8 cellular contexts compared by ENCODE assay signal in genomic region chr15:40115670-40116093, GRCh38. TPM values are rescaled to one million over a fixed set of nuclear protein-coding genes. Genes with fewer than 3 reads are reported as not detected.
DNase-seq lines count a peak whose midpoint lies in the region; ATAC-seq and TF ChIP-seq lines count a peak whose summit lies in the region.

No MANE protein-coding gene starts in this region.

- no peaks in the 10 kb centered on the region for H3K27me3 ChIP-seq in RWPE2 (ENCODE audit: insufficient read depth, poor library complexity, severe bottlenecking)

- CTCF ChIA-PET in Calu3 (lab: Charles Lee) = interaction anchor here (1.5 kb wide), 1 partner anchor 9 kb away, joined by 3 read pairs; no protein-coding TSS in a partner anchor

- H3K4me1 ChIP-seq in RWPE2 (ENCODE audit: insufficient read depth, poor library complexity, severe bottlenecking) = no peaks in the 10 kb centered on the region

- no TSS peak for BruUV-seq in Calu3 (replicated peaks; lab: Mats Ljungman, UMichigan)

- H3K4me1 Mint-ChIP-seq in Calu3 (ENCODE audit: low read depth, unreplicated experiment) = peaks cover 17% of the 10 kb centered on the region

- DNase-seq in Calu3 = peak; percentile 42
- DNase-seq in GM19240 (ENCODE audit: insufficient read length, low spot score) = peak; percentile 82
- DNase-seq in RWPE2 (ENCODE audit: low spot score) = no peak
- DNase-seq in fibroblast of pulmonary artery (ENCODE audit: low read depth) = peak; percentile 32
- DNase-seq in stimulated activated naive CD8-positive, alpha-beta T cell treated with anti-CD3 and anti-CD28 coated beads, Interleukin-15, Interleukin-2, amounts not matched to agents 100 U/mL and 50 U/mL, for 24 hours = peak; percentile 63
- DNase-seq in NCI-H82 (lab: John Stamatoyannopoulos, UW) = no peak
- DNase-seq in LoVo (ENCODE audit: low spot score) = no peak

- no peak overlapping the region for H3K27ac ChIP-seq in RWPE2 (ENCODE audit: poor library complexity, severe bottlenecking)

- intact Hi-C loops in Calu3 (cut with micrococcal nuclease; ENCODE audit: unreplicated experiment) = no loop called here

- TF ChIP-seq CTCF in Calu3 (IDR thresholded peaks at IDR 0.05; ENCODE audit: unreplicated experiment) (no peak), RWPE2 (IDR thresholded peaks at IDR 0.05; ENCODE audit: poor library complexity, severe bottlenecking) (no peak), fibroblast of pulmonary artery (IDR thresholded peaks at IDR 0.05; ENCODE audit: low read length, missing control alignments) (no peak)

- H3K4me3 Mint-ChIP-seq in Calu3 (ENCODE audit: low read depth, unreplicated experiment) = no peak overlapping the region

- H3K36me3 Mint-ChIP-seq in Calu3 (ENCODE audit: insufficient read depth, unreplicated experiment) = no peaks in the 10 kb centered on the region

- H3K36me3 ChIP-seq in RWPE2 (ENCODE audit: low read depth) = no peaks in the 10 kb centered on the region

- no peaks in the 10 kb centered on the region for H3K9me3 Mint-ChIP-seq in Calu3 (ENCODE audit: low read depth, unreplicated experiment)

- H3K27me3 Mint-ChIP-seq in Calu3 (ENCODE audit: unreplicated experiment) = no peaks in the 10 kb centered on the region

- ATAC-seq in HG03135 (IDR thresholded peaks at IDR 0.05; ENCODE audit: unreplicated experiment) = peak; percentile 83
- ATAC-seq in RWPE2 (ENCODE audit: low read depth) = peak; percentile 61
- ATAC-seq in stimulated activated naive CD8-positive, alpha-beta T cell treated with anti-CD3 and anti-CD28 coated beads, Interleukin-15, Interleukin-2, amounts not matched to agents 100 U/mL and 50 U/mL, for 24 hours = peak; percentile 85

- no peaks in the 10 kb centered on the region for H3K9me3 ChIP-seq in RWPE2 (ENCODE audit: severe bottlenecking)

- H3K4me3 ChIP-seq in RWPE2 (ENCODE audit: severe bottlenecking) (no peak overlapping the region), fibroblast of pulmonary artery (replicated peaks; ENCODE audit: low read depth, low read length) (no peak overlapping the region)

- peak overlapping the region; percentile 24 for H3K27ac Mint-ChIP-seq in Calu3 (ENCODE audit: unreplicated experiment)

RNA-seq across cellular contexts. Expression of gene BMF, which starts 7.0 kb away (rescaled TPM):
- total RNA-seq in Calu3 (2022) = 7.9 and 11.5 TPM in 2 replicates

RNA-seq across cellular contexts. Expression of gene BUB1B, which starts 45.2 kb away (rescaled TPM):
- total RNA-seq in Calu3 (2022) = 39.0 and 41.8 TPM in 2 replicates

Comparison
In these comparisons a context has a peak if more than half of its experiments do, and no peak if none do; other contexts are left out.
1. DNase-seq: peak in Calu3 (single experiment), GM19240 (single experiment), fibroblast of pulmonary artery (single experiment) and stimulated activated naive CD8-positive, alpha-beta T cell treated with anti-CD3 and anti-CD28 coated beads, Interleukin-15, Interleukin-2, amounts not matched to agents 100 U/mL and 50 U/mL, for 24 hours (single experiment); none in RWPE2 (single experiment), NCI-H82 (single experiment) and LoVo (single experiment).
2. Peak in every context shown above with its lines, with median percentiles within 50 percentile points of each other: ATAC-seq.